21 cellular contexts compared by ENCODE assay signal in genomic region chr9:137351781-137352501, GRCh38. TPM values are rescaled to one million over a fixed set of nuclear protein-coding genes. Genes with fewer than 3 reads are reported as not detected.
DNase-seq lines count a peak whose midpoint lies in the region; ATAC-seq and TF ChIP-seq lines count a peak whose summit lies in the region.
"Had no signal": no experiment of that assay in that cellular context is flagged by ENCODE, and none has a peak within 500 bp of the region (broad histone marks: within the 10 kb centered on the region; RNA-seq: fewer than 3 reads in every experiment).

No MANE protein-coding gene starts in this region.

- H3K36me3 Mint-ChIP-seq in activated CD8-positive, alpha-beta memory T cell treated with anti-CD3 and anti-CD28 coated beads, Interleukin-2, amount 10 ng/mL, durations not matched to agents 7 days and 5 days = no peaks in the 10 kb centered on the region
- H3K36me3 Mint-ChIP-seq: CD8-positive, alpha-beta T cell; IgD-negative memory B cell had no signal

- in situ Hi-C loops in GM13976 (cut with MboI; ENCODE audit: low sequenced_read_pairs, unreplicated experiment) = no loop called here

- DNase-seq in activated CD8-positive, alpha-beta memory T cell treated with anti-CD3 and anti-CD28 coated beads for 24 hours = peak; percentile 49
- DNase-seq in activated CD8-positive, alpha-beta memory T cell treated with anti-CD3 and anti-CD28 coated beads, Interleukin-2, amount 10 ng/mL, durations not matched to agents 7 days and 5 days = no peak
- DNase-seq in GM13976 (ENCODE audit: low spot score) (peak; percentile 21), RWPE2 (ENCODE audit: low spot score) (no peak), posterior vena cava (ENCODE audit: low spot score) (peak; percentile 80)
- DNase-seq in stimulated activated CD4-positive, alpha-beta T cell treated with anti-CD3 and anti-CD28 coated beads, Interleukin-12 subunit alpha, Interleukin-12 subunit beta, amount 100 ng/mL, for 4 hours = no peak
- DNase-seq: 8988T; Calu3; CD8-positive, alpha-beta T cell; EL; GOT3; NCI-H1092 treated with DMSO at 0.1 percent for 48 hours; NCI-H146; NCI-H2081; NCI-H2171 treated with DMSO at 0.1 percent for 48 hours; NK-92 treated with Interleukin-12 subunit alpha and Interleukin-12 subunit beta, amount 100 ng/mL, for 24 hours; SHP77 treated with DMSO at 0.1 percent for 48 hours had no signal

- ATAC-seq in activated CD8-positive, alpha-beta memory T cell treated with anti-CD3 and anti-CD28 coated beads, Interleukin-2, amount 10 ng/mL, durations not matched to agents 7 days and 5 days = no peak
- peak; percentile 29; the same call in 1 of the 3 replicates for ATAC-seq in RWPE2 (ENCODE audit: low read depth)
- ATAC-seq in HG03039 (IDR thresholded peaks at IDR 0.05; ENCODE audit: unreplicated experiment) = no peak
- ATAC-seq in HG02938 (IDR thresholded peaks at IDR 0.05; ENCODE audit: unreplicated experiment) = no peak
- ATAC-seq: CD8-positive, alpha-beta T cell had no signal

- H3K4me3 Mint-ChIP-seq in activated CD8-positive, alpha-beta memory T cell treated with anti-CD3 and anti-CD28 coated beads, Interleukin-2, amount 10 ng/mL, durations not matched to agents 7 days and 5 days = no peak overlapping the region
- H3K4me3 Mint-ChIP-seq: CD8-positive, alpha-beta T cell; IgD-negative memory B cell had no signal

- no peaks in the 10 kb centered on the region for H3K36me3 ChIP-seq in RWPE2 (ENCODE audit: low read depth)

- intact Hi-C loops in posterior vena cava (cut with DNase I) = no loop called here

- peaks cover 15% of the 10 kb centered on the region for H3K9me3 ChIP-seq in RWPE2 (ENCODE audit: severe bottlenecking)

- H3K9me3 Mint-ChIP-seq in activated CD8-positive, alpha-beta memory T cell treated with anti-CD3 and anti-CD28 coated beads, Interleukin-2, amount 10 ng/mL, durations not matched to agents 7 days and 5 days (ENCODE audit: low read depth) = peaks cover 8% of the 10 kb centered on the region

- no peak overlapping the region for H3K27ac ChIP-seq in RWPE2 (ENCODE audit: poor library complexity, severe bottlenecking)
- H3K27ac ChIP-seq: HL-60 had no signal

- H3K4me3 ChIP-seq in RWPE2 (ENCODE audit: severe bottlenecking) = no peak overlapping the region

- no peaks in the 10 kb centered on the region for H3K4me1 ChIP-seq in RWPE2 (ENCODE audit: insufficient read depth, poor library complexity, severe bottlenecking)

- no peaks in the 10 kb centered on the region for H3K27me3 Mint-ChIP-seq in activated CD8-positive, alpha-beta memory T cell treated with anti-CD3 and anti-CD28 coated beads, Interleukin-2, amount 10 ng/mL, durations not matched to agents 7 days and 5 days
- H3K27me3 Mint-ChIP-seq: IgD-negative memory B cell had no signal

- no peaks in the 10 kb centered on the region for H3K4me1 Mint-ChIP-seq in activated CD8-positive, alpha-beta memory T cell treated with anti-CD3 and anti-CD28 coated beads, Interleukin-2, amount 10 ng/mL, durations not matched to agents 7 days and 5 days
- H3K4me1 Mint-ChIP-seq: IgD-negative memory B cell had no signal

- no peak overlapping the region for H3K27ac Mint-ChIP-seq in activated CD8-positive, alpha-beta memory T cell treated with anti-CD3 and anti-CD28 coated beads, Interleukin-2, amount 10 ng/mL, durations not matched to agents 7 days and 5 days
- H3K27ac Mint-ChIP-seq: CD8-positive, alpha-beta T cell; IgD-negative memory B cell had no signal

- TF ChIP-seq CTCF in GM13976 (IDR thresholded peaks at IDR 0.05; ENCODE audit: borderline replicate concordance, control extremely low read depth, extremely low read depth, insufficient read depth, missing control alignments) = no peak
- TF ChIP-seq CTCF in RWPE2 (IDR thresholded peaks at IDR 0.05; ENCODE audit: poor library complexity, severe bottlenecking) = no peak

- CTCF ChIA-PET in activated CD8-positive, alpha-beta memory T cell treated with anti-CD3 and anti-CD28 coated beads, Interleukin-2, amount 10 ng/mL, durations not matched to agents 7 days and 5 days (lab: Charles Lee) = no interaction called here

- no peaks in the 10 kb centered on the region for H3K27me3 ChIP-seq in RWPE2 (ENCODE audit: insufficient read depth, poor library complexity, severe bottlenecking)

RNA-seq across cellular contexts. Expression of gene NRARP, which starts 49.9 kb away (rescaled TPM):
- total RNA-seq in activated CD8-positive, alpha-beta memory T cell treated with anti-CD3 and anti-CD28 coated beads, Interleukin-2, amount 10 ng/mL, durations not matched to agents 7 days and 5 days = 1 to 10 TPM; 1.6 to 4.5 TPM
- 1 to 10 TPM; 5.6 to 9.0 TPM for total RNA-seq in posterior vena cava

Comparison
In these comparisons a context has a peak if more than half of its experiments do, and no peak if none do; other contexts are left out.
1. DNase-seq: peak in activated CD8-positive, alpha-beta memory T cell treated with anti-CD3 and anti-CD28 coated beads for 24 hours (single experiment), GM13976 (single experiment) and posterior vena cava (single experiment); none in activated CD8-positive, alpha-beta memory T cell treated with anti-CD3 and anti-CD28 coated beads, Interleukin-2, amount 10 ng/mL, durations not matched to agents 7 days and 5 days (single experiment), RWPE2 (single experiment) and stimulated activated CD4-positive, alpha-beta T cell treated with anti-CD3 and anti-CD28 coated beads, Interleukin-12 subunit alpha, Interleukin-12 subunit beta, amount 100 ng/mL, for 4 hours (single experiment).